ENCODE assay signal across 8 cellular contexts in the genomic region with DNA sequence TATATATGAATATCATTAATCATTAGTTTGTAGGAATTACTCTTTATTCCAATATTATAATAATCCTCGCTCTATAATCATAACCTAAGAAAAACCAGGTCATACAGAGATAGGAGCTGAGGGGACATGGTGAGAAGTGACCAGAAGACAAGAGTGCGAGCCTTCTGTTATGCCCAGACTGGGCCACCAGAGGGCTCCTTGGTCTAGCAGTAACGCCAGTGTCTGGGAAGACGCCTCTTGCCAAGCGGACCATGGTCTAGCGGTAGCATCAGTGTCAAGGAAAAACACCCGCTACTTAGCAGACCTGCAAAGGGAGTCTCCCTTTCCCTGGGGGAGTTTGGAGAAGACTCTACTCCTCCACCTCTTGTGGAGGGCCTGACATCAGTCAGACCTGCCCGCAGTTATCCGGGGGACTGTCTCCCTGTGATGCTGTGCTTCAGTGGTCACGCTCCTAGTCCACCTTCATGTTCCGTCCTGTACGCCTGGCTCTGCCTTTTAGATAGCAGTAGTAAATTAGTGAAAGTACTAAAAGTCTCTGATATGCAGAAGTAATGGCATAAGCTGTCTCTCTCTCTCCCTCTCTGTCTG. TPM values are rescaled to one million over a fixed set of nuclear protein-coding genes. Genes with fewer than 3 reads are reported as not detected.
DNase-seq lines count a peak whose midpoint lies in the region; ATAC-seq and TF ChIP-seq lines count a peak whose summit lies in the region.
"Not testable (repeated sequence)": the region's sequence is repeated elsewhere in the genome, so short reads cannot be mapped to it uniquely, and the experiment has no call there.

No MANE protein-coding gene starts in this region.

- peaks cover 33% of the 10 kb centered on the region for H3K36me3 Mint-ChIP-seq in type B pancreatic cell

- not testable (repeated sequence) for H3K9me3 Mint-ChIP-seq in type B pancreatic cell

- H3K79me2 ChIP-seq in DND-41 (ENCODE audit: insufficient read depth, low read length): peaks cover 58% of the 10 kb centered on the region

- H3K4me3 ChIP-seq in DND-41 (ENCODE audit: low read depth in 1 of 2, low read length in 2 of 2); coronary artery: not testable (repeated sequence)

- TF ChIP-seq CTCF in DND-41 (IDR thresholded peaks at IDR 0.05; ENCODE audit: borderline replicate concordance, extremely low read depth, low read length, poor library complexity, severe bottlenecking) (peak; percentile 56), coronary artery (IDR thresholded peaks at IDR 0.05) (peak; percentile 35), type B pancreatic cell (conservative IDR thresholded peaks at IDR 0.05) (peak; percentile 75)

- H3K27ac ChIP-seq in DND-41 (ENCODE audit: low read length); coronary artery: not testable (repeated sequence)

- not testable (repeated sequence) for H3K27ac Mint-ChIP-seq in type B pancreatic cell

- peaks cover 59% of the 10 kb centered on the region for H4K20me1 ChIP-seq in DND-41 (ENCODE audit: insufficient read depth, low read length)

- DNase-seq in DND-41: peak; percentile 41
- peak; percentile 24 for DNase-seq in LHCN-M2 (ENCODE audit: low read depth)
- peak; percentile 68 for DNase-seq in RKO (ENCODE audit: low spot score)
- DNase-seq in activated CD8-positive, alpha-beta memory T cell treated with anti-CD3 and anti-CD28 coated beads, Interleukin-2, amount 50 U/mL, for 4 hours: peak; percentile 45
- not testable (repeated sequence) for DNase-seq in coronary artery (ENCODE audit: low spot score); type B pancreatic cell (ENCODE audit: extremely low spot score, unreplicated experiment)
- DNase-seq in hypothalamus (lab: John Stamatoyannopoulos, UW): peak in 26 of 51 donors; percentile 3 to 79 (median 48)
- DNase-seq in pons (ENCODE audit: low spot score): peak; percentile 30

- ATAC-seq in DND-41 (ENCODE audit: insufficient read depth, low read depth): not testable (repeated sequence)

- not testable (repeated sequence) for H3K27me3 ChIP-seq in DND-41 (ENCODE audit: insufficient read depth, low read length, poor library complexity)

- not testable (repeated sequence) for H3K4me3 Mint-ChIP-seq in type B pancreatic cell

- H2AFZ ChIP-seq in DND-41 (ENCODE audit: low read depth, low read length): not testable (repeated sequence)

- not testable (repeated sequence) for H3K9me3 ChIP-seq in DND-41 (ENCODE audit: insufficient read depth, low read length, severe bottlenecking)

- H3K36me3 ChIP-seq in DND-41 (ENCODE audit: insufficient read depth, low read length): peaks cover 53% of the 10 kb centered on the region

- not testable (repeated sequence) for H3K4me1 Mint-ChIP-seq in type B pancreatic cell (ENCODE audit: unreplicated experiment)

- H3K9ac ChIP-seq in DND-41 (ENCODE audit: low read depth, low read length): not testable (repeated sequence)

- not testable (repeated sequence) for H3K4me2 ChIP-seq in DND-41 (ENCODE audit: insufficient read depth, low read length)

- H3K4me1 ChIP-seq in DND-41 (ENCODE audit: insufficient read depth, low read length): not testable (repeated sequence)

- not testable (repeated sequence) for H3K27me3 Mint-ChIP-seq in type B pancreatic cell

RNA-seq across cellular contexts. Expression of gene GTF3C5, which starts 10.2 kb away (rescaled TPM):
- total RNA-seq in LHCN-M2 (2014; rRNA removed) (74.0 and 75.7 TPM in 2 replicates), type B pancreatic cell (ENCODE audit: low replicate concordance) (64.3 and 83.6 TPM in 2 replicates)
- polyA plus RNA-seq in LHCN-M2 (2012): 40.1 TPM

RNA-seq across cellular contexts. Expression of gene CEL, which starts 20.8 kb away (rescaled TPM):
- total RNA-seq in LHCN-M2 (2014; rRNA removed) (0.51 and 0.57 TPM in 2 replicates), type B pancreatic cell (ENCODE audit: low replicate concordance) (4.5 and 4.9 TPM in 2 replicates)
- 0.23 TPM for polyA plus RNA-seq in LHCN-M2 (2012)
